ENCODE assay signal across 2 cellular contexts in genomic region chr7:28165971-28166955, GRCh38.
TF ChIP-seq lines count a peak whose summit lies in the region.

No MANE protein-coding gene starts in this region.

TF ChIP-seq in A549, 52 proteins besides CTCF, POLR2A, EP300 and RAD21 (continued from another document):
- TF ChIP-seq PBX3 (IDR thresholded peaks at IDR 0.05) (no peak), RNF2 (IDR thresholded peaks at IDR 0.05; ENCODE audit: borderline replicate concordance, low read depth) (no peak), BHLHE40 (IDR thresholded peaks at IDR 0.05; ENCODE audit: low read depth, low read length) (no peak), HEYL (CRISPR knock-in tag; IDR thresholded peaks at IDR 0.05) (no peak), CEBPB (IDR thresholded peaks at IDR 0.05) (no peak), ATOH8 (CRISPR knock-in tag; IDR thresholded peaks at IDR 0.05; ENCODE audit: low read depth) (no peak), CHD2 (IDR thresholded peaks at IDR 0.05; ENCODE audit: low read length, partially characterized antibody) (no peak), JUNB (IDR thresholded peaks at IDR 0.05) (no peak)

TF ChIP-seq in GM23338, 12 proteins besides CTCF, POLR2A, EP300 and RAD21:
- TF ChIP-seq REST (IDR thresholded peaks at IDR 0.05; ENCODE audit: unreplicated experiment) (no peak), EZH2phosphoT487 (IDR thresholded peaks at IDR 0.05; ENCODE audit: unreplicated experiment) (no peak), EZH2 (IDR thresholded peaks at IDR 0.05; ENCODE audit: low read depth, unreplicated experiment) (no peak), CREB1 (CRISPR knock-in tag; IDR thresholded peaks at IDR 0.05; ENCODE audit: low read depth) (no peak), ZNF462 (CRISPR knock-in tag; IDR thresholded peaks at IDR 0.05) (no peak), NANOG (IDR thresholded peaks at IDR 0.05; ENCODE audit: borderline replicate concordance) (no peak), ZNF331 (CRISPR knock-in tag; IDR thresholded peaks at IDR 0.05; ENCODE audit: low read depth) (no peak), POLR2AphosphoS5 (IDR thresholded peaks at IDR 0.05; ENCODE audit: low read depth) (no peak), ZNF114 (CRISPR knock-in tag; IDR thresholded peaks at IDR 0.05) (no peak), JUNB (IDR thresholded peaks at IDR 0.05; ENCODE audit: unreplicated experiment) (no peak), ETS1 (IDR thresholded peaks at IDR 0.05) (no peak), STAT1 (IDR thresholded peaks at IDR 0.05; ENCODE audit: unreplicated experiment) (no peak)
